Comparison of ENCODE assay signal across 9 cellular contexts in genomic region chr17:74922694-74923537, GRCh38. TPM values are rescaled to one million over a fixed set of nuclear protein-coding genes. Genes with fewer than 3 reads are reported as not detected.
DNase-seq lines count a peak whose midpoint lies in the region; ATAC-seq, FAIRE-seq and TF ChIP-seq lines count a peak whose summit lies in the region.
"Had no signal": no experiment of that assay in that cellular context is flagged by ENCODE, and none has a peak within 500 bp of the region (broad histone marks: within the 10 kb centered on the region; RNA-seq: fewer than 3 reads in every experiment).

USH1G (minus strand) TSS chr17:74923255; CDS start chr17:74923073, 182 bp downstream.

- WGBS in esophagus, 2 donors, result 5% methylated on average over 51 to 57 of the region's 57 CpGs
- WGBS in pancreas, 2 donors, result 6 to 13% methylated on average over 29 to 57 of the region's 57 CpGs

- H3K27me3 ChIP-seq in Peyer's patch (peaks cover 0 to 23% of the 10 kb centered on the region in 2 donors), esophagus (ENCODE audit: control insufficient read depth in 1 of 2, insufficient read depth in 2 of 2, low read length in 2 of 2) (peaks cover 0 to 2% of the 10 kb centered on the region in 2 donors), pancreas (peaks cover 0 to 11% (median 4%) of the 10 kb centered on the region in 4 donors)

- FAIRE-seq in pancreas (lab: Jason Lieb, UNC), result no peak
- FAIRE-seq: colon had no signal

- ATAC-seq in pancreas (peak; percentile 26 to 48 (median 40)), HG02885 (IDR thresholded peaks at IDR 0.05; ENCODE audit: poor library complexity, unreplicated experiment) (no peak), GM18505 (IDR thresholded peaks at IDR 0.05; ENCODE audit: unreplicated experiment) (no peak)

- no peaks in the 10 kb centered on the region for H3K9me3 ChIP-seq in Peyer's patch
- peaks cover 0 to 5% of the 10 kb centered on the region in 2 donors for H3K9me3 ChIP-seq in esophagus (ENCODE audit: control insufficient read depth in 2 of 2, insufficient read depth in 1 of 2, low read depth in 1 of 2, low read length in 1 of 2)
- no peaks in the 10 kb centered on the region for H3K9me3 ChIP-seq in pancreas

- H3K4me3 ChIP-seq in Peyer's patch (peak within 1 kb of the TSS; percentile 15 to 51 (median 44)), esophagus (ENCODE audit: low read depth in 1 of 2, low read length in 2 of 2) (peak within 1 kb of the TSS; percentile 39 to 47), pancreas (peak within 1 kb of the TSS in 2 of 4 donors; percentile 35 to 46)

- TF ChIP-seq POLR2A in Peyer's patch (IDR thresholded peaks at IDR 0.05), result no peak
- no peak for TF ChIP-seq POLR2A in GM18505 (IDR thresholded peaks at IDR 0.05; ENCODE audit: borderline replicate concordance, extremely low read depth, insufficient read depth, insufficient read length)

- no peak within 1 kb of the TSS for H3K27ac ChIP-seq in Peyer's patch
- no peak within 1 kb of the TSS for H3K27ac ChIP-seq in esophagus (ENCODE audit: low read depth in 2 of 2, low read length in 1 of 2)
- no peak within 1 kb of the TSS for H3K27ac ChIP-seq in pancreas

- no peaks in the 10 kb centered on the region for H3K36me3 ChIP-seq in Peyer's patch
- peaks cover 0 to 3% of the 10 kb centered on the region in 2 donors for H3K36me3 ChIP-seq in esophagus (ENCODE audit: control insufficient read depth in 2 of 2, insufficient read depth in 2 of 2, low read length in 1 of 2)
- no peaks in the 10 kb centered on the region for H3K36me3 ChIP-seq in pancreas

- intact Hi-C loops in pancreas (cut with DNase I), result no loop called here

- TF ChIP-seq CTCF in GM10266 (IDR thresholded peaks at IDR 0.05; ENCODE audit: control insufficient read depth, insufficient read depth, low read depth, missing control alignments) (no peak), Peyer's patch (IDR thresholded peaks at IDR 0.05) (no peak), pancreas (IDR thresholded peaks at IDR 0.05) (no peak)

- DNase-seq in GM10266 (ENCODE audit: extremely low spot score) (peak; percentile 80), Peyer's patch (no peak), pancreas (peak in 1 of 6 donors; percentile 81), glomerular visceral epithelial cell (ENCODE audit: extremely low spot score) (no peak), dedifferentiated amniotic fluid mesenchymal stem cell (ENCODE audit: extremely low spot score) (no peak)

- peaks cover 4 to 25% (median 18%) of the 10 kb centered on the region in 4 donors for H3K4me1 ChIP-seq in Peyer's patch
- peaks cover 0 to 24% of the 10 kb centered on the region in 2 donors for H3K4me1 ChIP-seq in esophagus (ENCODE audit: control insufficient read depth in 2 of 2, insufficient read depth in 2 of 2, low read length in 1 of 2)
- H3K4me1 ChIP-seq in pancreas, result peaks cover 5 to 12% (median 8%) of the 10 kb centered on the region in 3 donors

RNA-seq across cellular contexts. Expression of gene USH1G, which starts in this region (rescaled TPM):
- total RNA-seq in Peyer's patch (1 to 10 TPM in 3 of 4 donors, not detected in 1; 1.6 to 3.7 (median 2.3) TPM), pancreas (under 1 TPM in 5 of 6 donors, not detected in 1; 0.03 to 0.17 (median 0.09) TPM)
- polyA plus RNA-seq in esophagus (10 to 100 TPM in 1 of 2 donors, 1 to 10 TPM in 1; 6.0 to 11.9 TPM), pancreas (under 1 TPM; 0.08 to 0.09 TPM)

Comparison
In these comparisons a context has a peak if more than half of its experiments do, and no peak if none do; other contexts are left out.
1. RNA of gene USH1G (polyA plus RNA-seq): 6.0 to 11.9 TPM in esophagus; 0.08 to 0.09 TPM in pancreas; every median in the first group is over 4 times any median in the second.
2. Peak in ATAC-seq in pancreas; RNA of the gene not detected or under 1 TPM.